1 cellular context compared by ENCODE assay signal in the genomic region with DNA sequence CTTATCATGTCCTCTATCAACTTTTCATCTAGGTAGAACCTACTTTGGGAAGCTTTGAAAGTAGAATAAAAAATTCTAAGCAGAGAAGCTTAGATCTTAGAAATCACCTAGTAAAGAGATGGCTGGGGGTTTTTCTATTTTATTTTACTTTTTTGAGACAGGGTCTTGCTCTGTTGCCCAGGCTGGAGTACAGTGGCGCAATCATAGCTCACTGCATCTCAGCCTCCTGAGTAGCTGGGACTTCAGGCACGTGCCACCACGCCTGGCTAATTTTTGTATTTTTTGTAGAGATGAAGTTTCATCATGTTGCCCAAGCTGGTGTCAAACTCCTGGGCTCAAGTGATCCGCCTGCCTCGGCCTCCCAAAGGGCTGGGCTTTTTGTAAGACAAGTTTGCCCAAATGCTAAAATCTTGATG. TPM values are rescaled to one million over a fixed set of nuclear protein-coding genes. Genes with fewer than 3 reads are reported as not detected.
"Had no signal": no experiment of that assay in that cellular context is flagged by ENCODE, and none has a peak within 500 bp of the region (broad histone marks: within the 10 kb centered on the region; RNA-seq: fewer than 3 reads in every experiment).

No MANE protein-coding gene starts in this region.

RNA-seq across cellular contexts. Expression of a gene that starts 57.8 kb away (rescaled TPM):
- total RNA-seq: natural killer cell had no signal
